8 cellular contexts compared by ENCODE assay signal in genomic region chr17:74213897-74214386, GRCh38. TPM values are rescaled to one million over a fixed set of nuclear protein-coding genes. Genes with fewer than 3 reads are reported as not detected.
DNase-seq lines count a peak whose midpoint lies in the region; TF ChIP-seq lines count a peak whose summit lies in the region.

No MANE protein-coding gene starts in this region.

- H3K36me3 ChIP-seq in esophagus muscularis mucosa = peaks cover 12 to 22% (median 16%) of the 10 kb centered on the region in 4 donors

- POLR2A ChIA-PET in RWPE1 (lab: Yijun Ruan, JAX; ENCODE audit: low non-redundant PET) = no interaction called here

- peak overlapping the region; percentile 84 for H3K4me3 Mint-ChIP-seq in osteocyte (ENCODE audit: unreplicated experiment)

- no peak for TF ChIP-seq CTCF in RWPE1 (conservative IDR thresholded peaks at IDR 0.05; ENCODE audit: low read depth)
- no peak for TF ChIP-seq CTCF in esophagus muscularis mucosa (IDR thresholded peaks at IDR 0.05)
- no peak for TF ChIP-seq CTCF in osteocyte (IDR thresholded peaks at IDR 0.05)

- no peak for TF ChIP-seq EP300 in esophagus muscularis mucosa (IDR thresholded peaks at IDR 0.05)

- DNase-seq in DMS 273 (lab: John Stamatoyannopoulos, UW; ENCODE audit: unreplicated experiment) (peak; percentile 59), DMS 273 treated with DMSO at 0.1 percent for 48 hours (lab: John Stamatoyannopoulos, UW) (no peak), RWPE1 (ENCODE audit: low spot score) (no peak), esophagus muscularis mucosa (ENCODE audit: extremely low spot score) (no peak), osteocyte (ENCODE audit: extremely low spot score, unreplicated experiment) (no peak), NCI-H748 (lab: John Stamatoyannopoulos, UW; ENCODE audit: unreplicated experiment) (no peak), dedifferentiated amniotic fluid mesenchymal stem cell (ENCODE audit: extremely low spot score) (no peak), T1000 (lab: John Stamatoyannopoulos, UW) (no peak)

- no peak for TF ChIP-seq POLR2A in esophagus muscularis mucosa (IDR thresholded peaks at IDR 0.05; ENCODE audit: low read depth)

- no peaks in the 10 kb centered on the region for H3K9me3 Mint-ChIP-seq in osteocyte (ENCODE audit: unreplicated experiment)

- H3K9me3 ChIP-seq in esophagus muscularis mucosa = no peaks in the 10 kb centered on the region

- intact Hi-C loops in esophagus muscularis mucosa (cut with DNase I) = loop anchor here (5.0 kb wide), 2 partner anchors 148 to 238 kb away; partner anchors contain the start of gene BTBD17

- no peak overlapping the region for H3K27ac Mint-ChIP-seq in osteocyte (ENCODE audit: unreplicated experiment)

- peaks cover 41 to 70% (median 52%) of the 10 kb centered on the region in 4 donors for H3K4me1 ChIP-seq in esophagus muscularis mucosa

- H3K27me3 Mint-ChIP-seq in osteocyte (ENCODE audit: unreplicated experiment) = no peaks in the 10 kb centered on the region

- peaks cover 18% of the 10 kb centered on the region for H3K36me3 Mint-ChIP-seq in osteocyte (ENCODE audit: unreplicated experiment)

- H3K27me3 ChIP-seq in esophagus muscularis mucosa = no peaks in the 10 kb centered on the region

- peaks cover 42% of the 10 kb centered on the region for H3K4me1 Mint-ChIP-seq in osteocyte (ENCODE audit: unreplicated experiment)

- H3K27ac ChIP-seq in RWPE1 (peak overlapping the region; percentile 86), esophagus muscularis mucosa (replicated peaks in 1 of 4) (peak overlapping the region; percentile 50 to 86 (median 79))

- H3K4me3 ChIP-seq in esophagus muscularis mucosa = peak overlapping the region; percentile 60 to 73 (median 62)

- 14% methylated on average over 25 of the region's 30 CpGs for WGBS in esophagus muscularis mucosa

- CTCF ChIA-PET in RWPE1 (lab: Yijun Ruan, JAX) = interaction anchor here (0.5 kb wide), 1 partner anchor 324 kb away, joined by 3 read pairs; no protein-coding TSS in a partner anchor

RNA-seq across cellular contexts. Expression of gene TTYH2, which starts 0.6 kb away (rescaled TPM):
- total RNA-seq in esophagus muscularis mucosa (10 to 100 TPM in 1 of 4 donors, 1 to 10 TPM in 3; 5.8 to 11.3 (median 7.9) TPM), osteocyte (1.8 and 2.0 TPM in 2 replicates)

RNA-seq across cellular contexts. Expression of gene RPL38, which starts 10.5 kb away (rescaled TPM):
- total RNA-seq in esophagus muscularis mucosa (1,000 to 10,000 TPM in 2 of 4 donors, 100 to 1,000 TPM in 2; 445 to 1,296 (median 979) TPM), osteocyte (755 and 762 TPM in 2 replicates)
